22 cellular contexts compared by ENCODE assay signal in the genomic region with DNA sequence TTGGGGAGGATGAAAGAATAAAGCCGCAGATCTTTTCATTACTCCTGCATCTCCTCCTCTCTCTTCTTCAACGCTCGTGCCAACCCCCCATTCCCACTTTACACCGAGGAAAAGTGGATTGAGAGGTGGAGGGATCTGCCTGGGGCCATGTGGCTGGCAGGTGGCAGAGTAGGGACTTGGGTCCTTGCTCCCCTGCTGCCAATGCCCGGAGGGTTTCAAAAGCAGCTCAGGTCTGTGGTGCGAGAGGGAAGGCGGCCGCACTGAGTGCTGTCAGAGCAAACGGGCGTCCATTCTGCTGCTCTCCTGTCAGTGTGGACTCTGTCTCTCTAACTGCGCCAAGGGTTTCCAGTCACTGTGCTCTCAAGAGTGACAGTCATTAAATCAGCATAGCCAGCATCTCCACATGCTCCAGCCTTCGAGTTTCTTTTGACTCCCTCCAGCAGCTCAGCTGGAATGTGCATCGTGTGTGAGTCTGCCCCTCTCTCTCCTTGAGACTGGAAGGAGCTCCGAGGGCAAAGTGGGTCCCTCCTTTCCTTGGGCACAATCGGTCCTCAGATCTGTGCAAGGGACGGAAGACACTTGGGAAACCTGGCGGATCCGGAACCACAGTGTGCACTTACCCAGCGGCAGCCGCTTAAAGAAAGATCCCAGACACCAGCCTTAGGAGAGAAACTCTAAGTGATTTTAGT.
"Had no signal": no experiment of that assay in that cellular context is flagged by ENCODE, and none has a peak within 500 bp of the region (broad histone marks: within the 10 kb centered on the region; RNA-seq: fewer than 3 reads in every experiment).

No MANE protein-coding gene starts in this region.

- H2AFZ ChIP-seq: parathyroid adenoma had no signal

- H3K27ac ChIP-seq: adrenal gland, esophagus squamous epithelium, neutrophil, parathyroid adenoma had no signal

- H3K9me3 Mint-ChIP-seq: activated B cell treated with CpG ODN at 0.5 μM for 24 hours; activated CD4-positive, alpha-beta memory T cell treated with anti-CD3 and anti-CD28 coated beads, Interleukin-2, amount 10 ng/mL, durations not matched to agents 7 days and 5 days; activated naive CD4-positive, alpha-beta T cell treated with anti-CD3 and anti-CD28 coated beads, Interleukin-2, amount 50 U/mL, for 72 hours; activated T-cell treated with anti-CD3 and anti-CD28 coated beads, Interleukin-2, amount 50 U/mL, for 72 hours; immature natural killer cell; naive thymus-derived CD4-positive, alpha-beta T cell had no signal

- H3K9me3 ChIP-seq: adrenal gland, esophagus squamous epithelium, neutrophil, tibial artery had no signal

- H3K27me3 ChIP-seq: adrenal gland, esophagus squamous epithelium, neutrophil, tibial artery had no signal

- H3K9ac ChIP-seq: parathyroid adenoma had no signal

- H3K4me3 ChIP-seq: adrenal gland, esophagus squamous epithelium, tibial artery had no signal

- H3K36me3 Mint-ChIP-seq: activated naive CD4-positive, alpha-beta T cell treated with anti-CD3 and anti-CD28 coated beads, Interleukin-2, amount 50 U/mL, for 72 hours had no signal

- DNase-seq: activated B cell treated with CpG ODN at 0.5 μM for 24 hours; activated CD4-positive, alpha-beta memory T cell treated with anti-CD3 and anti-CD28 coated beads, Interleukin-2, amount 10 ng/mL, durations not matched to agents 7 days and 5 days; activated CD4-positive, alpha-beta T cell treated with anti-CD3 and anti-CD28 coated beads for 48 hours; activated effector memory CD4-positive, alpha-beta T cell treated with anti-CD3 and anti-CD28 coated beads, Interleukin-2, amount 50 U/mL, for 16 hours; activated T-cell treated with anti-CD3 and anti-CD28 coated beads, Interleukin-2, amount 50 U/mL, for 72 hours; effector CD4-positive, alpha-beta T cell; esophagus squamous epithelium; immature natural killer cell; left ventricle myocardium superior; naive thymus-derived CD4-positive, alpha-beta T cell; retina; stimulated activated CD4-positive, alpha-beta T cell treated with anti-CD3 and anti-CD28 coated beads, Interleukin-12 subunit alpha, Interleukin-12 subunit beta, amount 100 ng/mL, for 4 hours; stimulated activated CD4-positive, alpha-beta T cell treated with anti-CD3 and anti-CD28 coated beads, Interleukin-1b, Interleukin-23, amount 100 ng/mL, for 48 hours; stimulated activated CD8-positive, alpha-beta memory T cell treated with anti-CD3 and anti-CD28 coated beads, Interleukin-4, amount 100 ng/mL, for 48 hours; stimulated activated naive CD4-positive, alpha-beta T cell; T-helper 1 cell; T-helper 9 cell had no signal

- H3K4me3 Mint-ChIP-seq: activated B cell treated with CpG ODN at 0.5 μM for 24 hours; activated CD4-positive, alpha-beta memory T cell treated with anti-CD3 and anti-CD28 coated beads, Interleukin-2, amount 10 ng/mL, durations not matched to agents 7 days and 5 days; activated T-cell treated with anti-CD3 and anti-CD28 coated beads, Interleukin-2, amount 50 U/mL, for 72 hours; immature natural killer cell; naive thymus-derived CD4-positive, alpha-beta T cell had no signal

- H3K27me3 Mint-ChIP-seq: activated B cell treated with CpG ODN at 0.5 μM for 24 hours; activated CD4-positive, alpha-beta memory T cell treated with anti-CD3 and anti-CD28 coated beads, Interleukin-2, amount 10 ng/mL, durations not matched to agents 7 days and 5 days; naive thymus-derived CD4-positive, alpha-beta T cell had no signal

- ATAC-seq: activated naive CD4-positive, alpha-beta T cell treated with anti-CD3 and anti-CD28 coated beads, Interleukin-2, amount 50 U/mL, for 72 hours; activated T-cell treated with anti-CD3 and anti-CD28 coated beads, Interleukin-2, amount 50 U/mL, for 72 hours; left ventricle myocardium superior; naive thymus-derived CD4-positive, alpha-beta T cell had no signal

- H3K4me1 Mint-ChIP-seq: activated CD4-positive, alpha-beta memory T cell treated with anti-CD3 and anti-CD28 coated beads, Interleukin-2, amount 10 ng/mL, durations not matched to agents 7 days and 5 days had no signal

- H3K27ac Mint-ChIP-seq: activated B cell treated with CpG ODN at 0.5 μM for 24 hours; activated CD4-positive, alpha-beta memory T cell treated with anti-CD3 and anti-CD28 coated beads, Interleukin-2, amount 10 ng/mL, durations not matched to agents 7 days and 5 days; activated naive CD4-positive, alpha-beta T cell treated with anti-CD3 and anti-CD28 coated beads, Interleukin-2, amount 50 U/mL, for 72 hours; activated T-cell treated with anti-CD3 and anti-CD28 coated beads, Interleukin-2, amount 50 U/mL, for 72 hours had no signal
